In the genomic region with DNA sequence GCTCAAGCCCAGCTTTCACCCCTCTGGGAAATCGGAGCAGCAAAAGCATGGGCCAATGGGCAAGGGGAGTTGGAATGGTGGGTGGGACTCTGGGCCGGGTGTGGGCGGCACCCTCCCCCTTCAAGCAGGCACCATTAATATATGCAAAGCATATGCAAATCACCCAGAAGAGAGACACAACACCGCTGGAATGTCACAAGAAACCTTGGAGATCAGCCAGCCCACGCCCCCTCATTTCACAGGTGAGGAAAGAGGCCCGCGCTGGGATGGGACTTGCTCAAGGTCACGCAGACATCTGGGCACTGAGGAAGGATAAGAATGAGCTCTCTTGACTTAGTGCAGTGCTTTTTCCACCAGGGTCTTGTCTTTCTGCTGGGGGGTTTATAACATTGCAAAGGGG, we compare ENCODE assay signal across 1 cellular context.
TF ChIP-seq lines count a peak whose summit lies in the region.

No MANE protein-coding gene starts in this region.

TF ChIP-seq in H1, 55 proteins besides CTCF, POLR2A, EP300 and RAD21:
- TF ChIP-seq FOSL1 (IDR thresholded peaks at IDR 0.05; ENCODE audit: insufficient read depth, low read depth, low read length) (no peak), EGR1 (IDR thresholded peaks at IDR 0.05; ENCODE audit: borderline replicate concordance, low read depth, low read length) (peak; percentile 81; the same call in 1 of the 2 replicates), TEAD4 (IDR thresholded peaks at IDR 0.05; ENCODE audit: low read depth, low read length) (peak; percentile 63; the same call in 1 of the 2 replicates)
